13 cellular contexts compared by ENCODE assay signal in genomic region chr11:95339554-95339953, GRCh38.
DNase-seq lines count a peak whose midpoint lies in the region; ATAC-seq, FAIRE-seq and TF ChIP-seq lines count a peak whose summit lies in the region.
"Had no signal": no experiment of that assay in that cellular context is flagged by ENCODE, and none has a peak within 500 bp of the region (broad histone marks: within the 10 kb centered on the region; RNA-seq: fewer than 3 reads in every experiment).

No MANE protein-coding gene starts in this region.

- no peaks in the 10 kb centered on the region for H3K79me2 ChIP-seq in GM23248 (ENCODE audit: insufficient read depth)

- H3K4me1 Mint-ChIP-seq in type B pancreatic cell (ENCODE audit: unreplicated experiment): peaks cover 23% of the 10 kb centered on the region

- H3K9me3 ChIP-seq in GM23248 (ENCODE audit: low read depth): no peaks in the 10 kb centered on the region
- H3K9me3 ChIP-seq in prostate gland: no peaks in the 10 kb centered on the region

- in situ Hi-C loops in GM23248 (cut with MboI): no loop called here

- H3K9me3 Mint-ChIP-seq in type B pancreatic cell: no peaks in the 10 kb centered on the region

- no peaks in the 10 kb centered on the region for H4K20me1 ChIP-seq in GM23248 (ENCODE audit: insufficient read depth)

- intact Hi-C loops in prostate gland (cut with DNase I): loop anchor here (2.0 to 10.0 kb wide), 4 partner anchors 107 to 365 kb away; partner anchors contain the start of gene SESN3

- peak; percentile 96 for FAIRE-seq in GM12892 (lab: Jason Lieb, UNC)
- FAIRE-seq in bronchial epithelial cell (lab: Jason Lieb, UNC): no peak

- H3K27me3 Mint-ChIP-seq in type B pancreatic cell: peaks cover 4% of the 10 kb centered on the region
- H3K27me3 Mint-ChIP-seq: CD4-positive, CD25-positive, alpha-beta regulatory T cell had no signal

- H3K4me1 ChIP-seq in GM23248 (ENCODE audit: insufficient read depth) (peaks cover 26% of the 10 kb centered on the region), prostate gland (replicated peaks) (peaks cover 13% of the 10 kb centered on the region)

- TF ChIP-seq CTCF in bronchial epithelial cell (IDR thresholded peaks at IDR 0.05; ENCODE audit: insufficient read depth, low read length, severe bottlenecking): no peak
- no peak for TF ChIP-seq CTCF in prostate gland (IDR thresholded peaks at IDR 0.05)
- TF ChIP-seq CTCF in type B pancreatic cell (conservative IDR thresholded peaks at IDR 0.05): no peak

- peak overlapping the region; percentile 5; the same call in 1 of the 2 replicates for H3K27ac ChIP-seq in GM23248
- peak overlapping the region; percentile 74 to 75 for H3K27ac ChIP-seq in prostate gland
- H3K27ac ChIP-seq: foreskin keratinocyte had no signal

- no peak overlapping the region for H3K4me3 ChIP-seq in GM23248
- H3K4me3 ChIP-seq in bronchial epithelial cell (ENCODE audit: low read depth, low read length): no peak overlapping the region
- H3K4me3 ChIP-seq in prostate gland: no peak overlapping the region

- H3K36me3 ChIP-seq in GM23248 (ENCODE audit: low read depth) (no peaks in the 10 kb centered on the region), bronchial epithelial cell (ENCODE audit: control insufficient read depth, insufficient read depth, low read length) (no peaks in the 10 kb centered on the region), prostate gland (no peaks in the 10 kb centered on the region)

- peak overlapping the region; percentile 21; the same call in 1 of the 2 replicates for H2AFZ ChIP-seq in GM23248

- H3K4me3 Mint-ChIP-seq in type B pancreatic cell: no peak overlapping the region
- H3K4me3 Mint-ChIP-seq: CD4-positive, CD25-positive, alpha-beta regulatory T cell had no signal

- no peak overlapping the region for H3K27ac Mint-ChIP-seq in type B pancreatic cell

- TF ChIP-seq POLR2A in GM12892 (IDR thresholded peaks at IDR 0.05; ENCODE audit: low read depth, low read length): no peak
- TF ChIP-seq POLR2A in prostate gland (IDR thresholded peaks at IDR 0.05): no peak

- no peak overlapping the region for H3K9ac ChIP-seq in GM23248

- no peak for ATAC-seq in HG03280 (IDR thresholded peaks at IDR 0.05; ENCODE audit: unreplicated experiment)
- ATAC-seq: activated CD4-positive, CD25-positive, alpha-beta regulatory T cell treated with anti-CD3 and anti-CD28 coated beads, Interleukin-2, amount 50 U/mL, for 24 hours; foreskin keratinocyte had no signal

- H3K4me2 ChIP-seq in GM23248 (ENCODE audit: unreplicated experiment): no peak overlapping the region

- H3K27me3 ChIP-seq in GM23248 (replicated peaks; ENCODE audit: insufficient read depth) (no peaks in the 10 kb centered on the region), bronchial epithelial cell (ENCODE audit: control insufficient read depth, insufficient read depth, low read length) (no peaks in the 10 kb centered on the region), prostate gland (replicated peaks; ENCODE audit: insufficient read depth) (no peaks in the 10 kb centered on the region)
- H3K27me3 ChIP-seq: foreskin keratinocyte had no signal

- DNase-seq in GM12892 (ENCODE audit: insufficient read length) (no peak), GM23248 (peak; percentile 44), bronchial epithelial cell (ENCODE audit: low read depth) (peak; percentile 43), prostate gland (ENCODE audit: low spot score) (no peak), type B pancreatic cell (ENCODE audit: extremely low spot score, unreplicated experiment) (no peak)
- DNase-seq in stimulated activated CD4-positive, alpha-beta T cell treated with anti-CD3 and anti-CD28 coated beads, Interleukin-4, amount 100 ng/mL, for 24 hours: no peak
- no peak for DNase-seq in stimulated activated CD4-positive, alpha-beta T cell treated with anti-CD3 and anti-CD28 coated beads, Interleukin-15, amount 100 ng/mL, for 24 hours
- DNase-seq: amygdala; CD4-positive, CD25-positive, alpha-beta regulatory T cell; foreskin keratinocyte; NCI-H1092 treated with DMSO at 0.1 percent for 48 hours had no signal

- H3K36me3 Mint-ChIP-seq in type B pancreatic cell: no peaks in the 10 kb centered on the region
- H3K36me3 Mint-ChIP-seq: CD4-positive, CD25-positive, alpha-beta regulatory T cell had no signal

- H3F3A ChIP-seq in GM23248 (ENCODE audit: insufficient read depth): peaks cover 15% of the 10 kb centered on the region; the same call in 1 of the 2 replicates

- no peaks in the 10 kb centered on the region for H3K9me2 ChIP-seq in GM23248 (ENCODE audit: insufficient read depth)

Comparison
In these comparisons a context has a peak if more than half of its experiments do, and no peak if none do; other contexts are left out.
1. DNase-seq: peak in GM23248 (single experiment) and bronchial epithelial cell (single experiment); none in GM12892 (single experiment), prostate gland (single experiment), stimulated activated CD4-positive, alpha-beta T cell treated with anti-CD3 and anti-CD28 coated beads, Interleukin-4, amount 100 ng/mL, for 24 hours (single experiment), type B pancreatic cell (single experiment) and stimulated activated CD4-positive, alpha-beta T cell treated with anti-CD3 and anti-CD28 coated beads, Interleukin-15, amount 100 ng/mL, for 24 hours (single experiment).